In the genomic region with DNA sequence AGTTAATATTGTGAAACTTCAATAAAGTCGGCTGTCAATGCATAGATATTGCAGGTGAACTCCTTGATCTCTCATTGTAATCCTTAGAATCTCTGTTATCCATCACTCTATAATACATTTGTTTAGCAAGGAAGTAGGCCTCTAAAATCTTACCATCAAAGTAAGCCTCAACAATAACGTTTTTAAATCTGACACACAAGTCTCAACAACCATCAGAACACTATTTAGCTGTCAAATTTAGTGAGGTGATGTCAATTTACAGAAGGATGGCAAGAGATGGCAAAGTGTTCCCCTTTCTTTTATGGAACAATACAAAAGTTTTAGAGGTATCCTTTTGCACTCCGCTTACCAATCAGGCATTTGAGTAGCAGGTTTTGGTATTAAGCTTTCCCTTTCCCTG, we compare ENCODE assay signal across 2 cellular contexts.
TF ChIP-seq lines count a peak whose summit lies in the region.

No MANE protein-coding gene starts in this region.

TF ChIP-seq in H1, 55 proteins besides CTCF, POLR2A, EP300 and RAD21:
- no peak for TF ChIP-seq CBX5 (IDR thresholded peaks at IDR 0.05; ENCODE audit: low read depth, low read length)
- TF ChIP-seq CEBPB (IDR thresholded peaks at IDR 0.05; ENCODE audit: low read depth, low read length), result no peak
- TF ChIP-seq, protein P1, sequence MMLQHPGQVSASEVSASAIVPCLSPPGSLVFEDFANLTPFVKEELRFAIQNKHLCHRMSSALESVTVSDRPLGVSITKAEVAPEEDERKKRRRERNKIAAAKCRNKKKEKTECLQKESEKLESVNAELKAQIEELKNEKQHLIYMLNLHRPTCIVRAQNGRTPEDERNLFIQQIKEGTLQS (IDR thresholded peaks at IDR 0.05; ENCODE audit: insufficient read depth, low read depth, low read length), result no peak
- no peak for TF ChIP-seq PHF8 (conservative IDR thresholded peaks at IDR 0.05; ENCODE audit: low read depth, low read length)
- no peak for TF ChIP-seq RXRA (IDR thresholded peaks at IDR 0.05; ENCODE audit: insufficient read depth, low read depth, low read length)
- TF ChIP-seq NRF1 (IDR thresholded peaks at IDR 0.05; ENCODE audit: low read depth, low read length), result no peak
- TF ChIP-seq, protein P2, sequence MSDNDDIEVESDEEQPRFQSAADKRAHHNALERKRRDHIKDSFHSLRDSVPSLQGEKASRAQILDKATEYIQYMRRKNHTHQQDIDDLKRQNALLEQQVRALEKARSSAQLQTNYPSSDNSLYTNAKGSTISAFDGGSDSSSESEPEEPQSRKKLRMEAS (IDR thresholded peaks at IDR 0.05), result no peak
- no peak for TF ChIP-seq HDAC6 (IDR thresholded peaks at IDR 0.05; ENCODE audit: low read depth, low read length)
- TF ChIP-seq, protein P3, sequence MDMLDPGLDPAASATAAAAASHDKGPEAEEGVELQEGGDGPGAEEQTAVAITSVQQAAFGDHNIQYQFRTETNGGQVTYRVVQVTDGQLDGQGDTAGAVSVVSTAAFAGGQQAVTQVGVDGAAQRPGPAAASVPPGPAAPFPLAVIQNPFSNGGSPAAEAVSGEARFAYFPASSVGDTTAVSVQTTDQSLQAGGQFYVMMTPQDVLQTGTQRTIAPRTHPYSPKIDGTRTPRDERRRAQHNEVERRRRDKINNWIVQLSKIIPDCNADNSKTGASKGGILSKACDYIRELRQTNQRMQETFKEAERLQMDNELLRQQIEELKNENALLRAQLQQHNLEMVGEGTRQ (IDR thresholded peaks at IDR 0.05; ENCODE audit: low read length), result no peak
- TF ChIP-seq SIX5 (IDR thresholded peaks at IDR 0.05; ENCODE audit: low read depth, low read length), result no peak
- TF ChIP-seq CHD1 (IDR thresholded peaks at IDR 0.05; ENCODE audit: low read depth, low read length), result no peak
- no peak for TF ChIP-seq EZH2 (IDR thresholded peaks at IDR 0.05; ENCODE audit: low read depth, low read length, severe bottlenecking)
- no peak for TF ChIP-seq TEAD4 (IDR thresholded peaks at IDR 0.05; ENCODE audit: low read depth, low read length)
- no peak for TF ChIP-seq GTF2F1 (IDR thresholded peaks at IDR 0.05; ENCODE audit: borderline replicate concordance, low read depth, low read length)
- no peak for TF ChIP-seq POU5F1 (IDR thresholded peaks at IDR 0.05; ENCODE audit: low read depth, low read length)
- TF ChIP-seq KDM5A (IDR thresholded peaks at IDR 0.05; ENCODE audit: low read length), result no peak
- TF ChIP-seq, protein P4, sequence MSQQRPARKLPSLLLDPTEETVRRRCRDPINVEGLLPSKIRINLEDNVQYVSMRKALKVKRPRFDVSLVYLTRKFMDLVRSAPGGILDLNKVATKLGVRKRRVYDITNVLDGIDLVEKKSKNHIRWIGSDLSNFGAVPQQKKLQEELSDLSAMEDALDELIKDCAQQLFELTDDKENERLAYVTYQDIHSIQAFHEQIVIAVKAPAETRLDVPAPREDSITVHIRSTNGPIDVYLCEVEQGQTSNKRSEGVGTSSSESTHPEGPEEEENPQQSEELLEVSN (IDR thresholded peaks at IDR 0.05), result no peak
- TF ChIP-seq SP1 (IDR thresholded peaks at IDR 0.05; ENCODE audit: low read depth, low read length), result no peak

TF ChIP-seq in neural cell, 6 proteins besides CTCF, POLR2A, EP300 and RAD21:
- no peak for TF ChIP-seq EZH2 (IDR thresholded peaks at IDR 0.05; ENCODE audit: borderline replicate concordance, insufficient read depth, low read length, poor library complexity, severe bottlenecking)
- TF ChIP-seq, protein P5, sequence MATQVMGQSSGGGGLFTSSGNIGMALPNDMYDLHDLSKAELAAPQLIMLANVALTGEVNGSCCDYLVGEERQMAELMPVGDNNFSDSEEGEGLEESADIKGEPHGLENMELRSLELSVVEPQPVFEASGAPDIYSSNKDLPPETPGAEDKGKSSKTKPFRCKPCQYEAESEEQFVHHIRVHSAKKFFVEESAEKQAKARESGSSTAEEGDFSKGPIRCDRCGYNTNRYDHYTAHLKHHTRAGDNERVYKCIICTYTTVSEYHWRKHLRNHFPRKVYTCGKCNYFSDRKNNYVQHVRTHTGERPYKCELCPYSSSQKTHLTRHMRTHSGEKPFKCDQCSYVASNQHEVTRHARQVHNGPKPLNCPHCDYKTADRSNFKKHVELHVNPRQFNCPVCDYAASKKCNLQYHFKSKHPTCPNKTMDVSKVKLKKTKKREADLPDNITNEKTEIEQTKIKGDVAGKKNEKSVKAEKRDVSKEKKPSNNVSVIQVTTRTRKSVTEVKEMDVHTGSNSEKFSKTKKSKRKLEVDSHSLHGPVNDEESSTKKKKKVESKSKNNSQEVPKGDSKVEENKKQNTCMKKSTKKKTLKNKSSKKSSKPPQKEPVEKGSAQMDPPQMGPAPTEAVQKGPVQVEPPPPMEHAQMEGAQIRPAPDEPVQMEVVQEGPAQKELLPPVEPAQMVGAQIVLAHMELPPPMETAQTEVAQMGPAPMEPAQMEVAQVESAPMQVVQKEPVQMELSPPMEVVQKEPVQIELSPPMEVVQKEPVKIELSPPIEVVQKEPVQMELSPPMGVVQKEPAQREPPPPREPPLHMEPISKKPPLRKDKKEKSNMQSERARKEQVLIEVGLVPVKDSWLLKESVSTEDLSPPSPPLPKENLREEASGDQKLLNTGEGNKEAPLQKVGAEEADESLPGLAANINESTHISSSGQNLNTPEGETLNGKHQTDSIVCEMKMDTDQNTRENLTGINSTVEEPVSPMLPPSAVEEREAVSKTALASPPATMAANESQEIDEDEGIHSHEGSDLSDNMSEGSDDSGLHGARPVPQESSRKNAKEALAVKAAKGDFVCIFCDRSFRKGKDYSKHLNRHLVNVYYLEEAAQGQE (IDR thresholded peaks at IDR 0.05; ENCODE audit: borderline replicate concordance), result no peak
- TF ChIP-seq MXI1 (conservative IDR thresholded peaks at IDR 0.05; ENCODE audit: poor library complexity, severe bottlenecking), result no peak
- TF ChIP-seq TAF1 (IDR thresholded peaks at IDR 0.05; ENCODE audit: low read depth), result no peak
- peak; percentile 53 for TF ChIP-seq POLR2AphosphoS5 (IDR thresholded peaks at IDR 0.05)
TF ChIP-seq in neural cell: peak in this region for 1.
